14 cellular contexts compared by ENCODE assay signal in genomic region chr10:13560597-13560996, GRCh38. TPM values are rescaled to one million over a fixed set of nuclear protein-coding genes. Genes with fewer than 3 reads are reported as not detected.
DNase-seq lines count a peak whose midpoint lies in the region; ATAC-seq, FAIRE-seq and TF ChIP-seq lines count a peak whose summit lies in the region.
"Had no signal": no experiment of that assay in that cellular context is flagged by ENCODE, and none has a peak within 500 bp of the region (broad histone marks: within the 10 kb centered on the region; RNA-seq: fewer than 3 reads in every experiment).

No MANE protein-coding gene starts in this region.

- ATAC-seq in GM21528 (IDR thresholded peaks at IDR 0.05; ENCODE audit: low FRiP score, unreplicated experiment) = no peak
- ATAC-seq: gastrocnemius medialis had no signal

- TF ChIP-seq POLR2A in GM12892 (IDR thresholded peaks at IDR 0.05; ENCODE audit: low read depth, low read length) = no peak

- in situ Hi-C loops in astrocyte of the cerebellum (cut with HindIII; ENCODE audit: low sequenced_read_pairs) = no loop called here

- no peak for FAIRE-seq in GM12892 (lab: Jason Lieb, UNC)
- FAIRE-seq: D721Med had no signal

- TF ChIP-seq CTCF in astrocyte of the cerebellum (IDR thresholded peaks at IDR 0.05; ENCODE audit: low read depth, low read length, missing control alignments) = no peak

- H3K4me3 ChIP-seq in astrocyte of the cerebellum (ENCODE audit: low read depth, low read length) = no peak overlapping the region
- H3K4me3 ChIP-seq: gastrocnemius medialis, skin epidermis had no signal

- peak; percentile 10 for DNase-seq in AG08396 (ENCODE audit: low spot score)
- peak; percentile 2 for DNase-seq in HS-27A (ENCODE audit: low read depth)
- DNase-seq in astrocyte of the cerebellum (ENCODE audit: low read depth) = peak; percentile 48
- DNase-seq in iris pigment epithelial cell (ENCODE audit: low read depth) = peak; percentile 34
- DNase-seq in GM12892 (ENCODE audit: insufficient read length) = no peak
- DNase-seq in GM19238 (ENCODE audit: insufficient read length, low spot score) = no peak
- DNase-seq in NCI-H2227 treated with DMSO at 0.1 percent for 48 hours (lab: John Stamatoyannopoulos, UW) = no peak
- DNase-seq: activated effector memory CD4-positive, alpha-beta T cell treated with anti-CD3 and anti-CD28 coated beads, Interleukin-2, amount 50 U/mL, for 16 hours; aorta; gastrocnemius medialis; HFFc6 had no signal

RNA-seq across cellular contexts. Expression of gene PRPF18, which starts 26.2 kb away (rescaled TPM):
- 27.7 TPM for polyA plus RNA-seq in GM12892 (2012; ENCODE audit: missing spikeins)

RNA-seq across cellular contexts. Expression of gene BEND7, which starts 31.8 kb away (rescaled TPM):
- polyA plus RNA-seq in GM12892 (2012; ENCODE audit: missing spikeins) = 0.98 TPM

Comparison
In these comparisons a context has a peak if more than half of its experiments do, and no peak if none do; other contexts are left out.
1. DNase-seq: peak in AG08396 (single experiment), HS-27A (single experiment), astrocyte of the cerebellum (single experiment) and iris pigment epithelial cell (single experiment); none in GM12892 (single experiment), GM19238 (single experiment) and NCI-H2227 treated with DMSO at 0.1 percent for 48 hours (single experiment).